Comparison of ENCODE assay signal across 9 cellular contexts in the genomic region with DNA sequence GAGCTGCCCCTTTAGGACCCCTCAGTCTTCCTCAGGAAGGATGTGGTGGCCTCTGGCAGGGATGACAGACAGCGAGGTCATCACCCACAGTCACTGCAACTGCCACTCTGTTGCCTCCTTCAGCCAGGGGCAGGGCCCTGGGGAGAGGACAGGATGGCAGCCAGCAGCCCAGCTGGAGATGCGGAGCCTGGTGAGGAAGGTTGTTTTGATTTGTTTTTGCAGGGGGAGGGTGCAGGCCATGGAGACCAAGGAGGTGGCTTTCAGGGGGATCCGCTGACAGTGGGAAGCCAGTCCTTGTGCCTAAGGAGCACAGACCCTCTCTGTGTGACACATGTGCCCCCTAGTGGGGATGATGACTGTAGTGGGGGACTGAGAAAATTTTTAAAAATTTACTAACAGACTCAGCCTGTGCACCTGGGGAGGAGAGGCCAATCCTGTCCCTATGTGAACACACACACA. TPM values are rescaled to one million over a fixed set of nuclear protein-coding genes. Genes with fewer than 3 reads are reported as not detected.
DNase-seq lines count a peak whose midpoint lies in the region; ATAC-seq lines count a peak whose summit lies in the region.
"Had no signal": no experiment of that assay in that cellular context is flagged by ENCODE, and none has a peak within 500 bp of the region (broad histone marks: within the 10 kb centered on the region; RNA-seq: fewer than 3 reads in every experiment).

No MANE protein-coding gene starts in this region.

- H3K27me3 ChIP-seq in adipocyte (replicated peaks; ENCODE audit: control insufficient read depth, insufficient read depth, low read length) = no peaks in the 10 kb centered on the region

- no peaks in the 10 kb centered on the region for H3K9me3 ChIP-seq in adipocyte (ENCODE audit: control insufficient read depth, low read length)

- no peak overlapping the region for H3K4me3 ChIP-seq in adipocyte (ENCODE audit: low read length)

- ATAC-seq in HG03280 (IDR thresholded peaks at IDR 0.05; ENCODE audit: unreplicated experiment) (peak; percentile 54), GM19452 (IDR thresholded peaks at IDR 0.05; ENCODE audit: unreplicated experiment) (no peak), GM19463 (IDR thresholded peaks at IDR 0.05; ENCODE audit: unreplicated experiment) (no peak)

- no peaks in the 10 kb centered on the region for H3K36me3 ChIP-seq in adipocyte (ENCODE audit: control insufficient read depth, insufficient read depth, low read length, severe bottlenecking)

- intact Hi-C loops in cardiac septum (cut with DNase I) = loop anchor here (1.0 kb wide), 1 partner anchor 24 kb away; no protein-coding TSS in a partner anchor

- peak overlapping the region; percentile 48 for H3K9ac ChIP-seq in adipocyte (ENCODE audit: low read length)

- peaks cover 47% of the 10 kb centered on the region for H3K4me1 ChIP-seq in adipocyte (ENCODE audit: control insufficient read depth, insufficient read depth, low read length)

- peak; percentile 71 for DNase-seq in COR-L47 (lab: John Stamatoyannopoulos, UW)
- DNase-seq in SHP77 (lab: John Stamatoyannopoulos, UW) = peak; percentile 76 to 85
- peak; percentile 84 for DNase-seq in adipocyte (ENCODE audit: low read depth)
- peak; percentile 76 for DNase-seq in cardiac septum (ENCODE audit: low spot score)
- DNase-seq in putamen (ENCODE audit: low spot score) = peak; percentile 74

RNA-seq across cellular contexts. Expression of a gene that starts 7.4 kb away (rescaled TPM):
- total RNA-seq in cardiac septum = 2.7 TPM
- total RNA-seq: T-helper 1 cell treated with Interleukin-12 subunit alpha and Interleukin-12 subunit beta and Interleukin-4 antibody, amounts not matched to agents 30 ng/mL and 1 ng/mL, for 36 hours had no signal

RNA-seq across cellular contexts. Expression of a gene that starts 9.7 kb away (rescaled TPM):
- 17.6 TPM for total RNA-seq in cardiac septum

RNA-seq across cellular contexts. Expression of a gene that starts 38.4 kb away (rescaled TPM):
- 6.2 TPM for total RNA-seq in cardiac septum
- total RNA-seq: T-helper 1 cell treated with Interleukin-12 subunit alpha and Interleukin-12 subunit beta and Interleukin-4 antibody, amounts not matched to agents 30 ng/mL and 1 ng/mL, for 36 hours had no signal

RNA-seq across cellular contexts. Expression of a gene that starts 46.0 kb away (rescaled TPM):
- 11.5 TPM for total RNA-seq in cardiac septum
